In genomic region chr11:69218946-69219720, GRCh38 we compare ENCODE assay signal across 15 cellular contexts.
"Had no signal": no experiment of that assay in that cellular context is flagged by ENCODE, and none has a peak within 500 bp of the region (broad histone marks: within the 10 kb centered on the region; RNA-seq: fewer than 3 reads in every experiment).

No MANE protein-coding gene starts in this region.

- H3K27me3 ChIP-seq: ascending aorta, cardiac muscle cell, thyroid gland had no signal

- H3K4me3 ChIP-seq: ascending aorta, cardiac muscle cell, gastrocnemius medialis, thyroid gland had no signal

- H3K4me2 ChIP-seq: SK-N-SH had no signal

- ATAC-seq: activated CD4-positive, alpha-beta T cell treated with anti-CD3 and anti-CD28 coated beads for 36 hours; activated CD8-positive, alpha-beta T cell treated with anti-CD3 and anti-CD28 coated beads for 36 hours; gastrocnemius medialis; left ventricle myocardium superior had no signal

- H3K9me3 ChIP-seq: ascending aorta, gastrocnemius medialis, SK-N-SH, thyroid gland had no signal

- DNase-seq: activated CD4-positive, alpha-beta T cell treated with anti-CD3 and anti-CD28 coated beads for 36 hours; activated CD8-positive, alpha-beta T cell treated with anti-CD3 and anti-CD28 coated beads for 36 hours; activated gamma-delta T cell treated with Interleukin-2 at 50 U/mL for 16 hours; effector memory CD4-positive, alpha-beta T cell; gastrocnemius medialis; kidney; left ventricle myocardium superior; mesendoderm; SK-N-SH; stimulated activated CD4-positive, alpha-beta T cell treated with anti-CD3 and anti-CD28 coated beads, Interleukin-2, amount 100 ng/mL, for 48 hours; T-helper 1 cell; thyroid gland had no signal

- H3K36me3 ChIP-seq: ascending aorta, cardiac muscle cell, gastrocnemius medialis, thyroid gland had no signal

- H3K4me1 ChIP-seq: ascending aorta, gastrocnemius medialis, thyroid gland had no signal

- H3K27ac ChIP-seq: ascending aorta, cardiac muscle cell, epithelial cell of prostate, gastrocnemius medialis, thyroid gland had no signal
